ENCODE assay signal across 13 cellular contexts in genomic region chr3:105359098-105359762, GRCh38. TPM values are rescaled to one million over a fixed set of nuclear protein-coding genes. Genes with fewer than 3 reads are reported as not detected.
A peak's percentile ranks its signal among the peaks of the same experiment; 100 is the strongest.
DNase-seq lines count a peak whose midpoint lies in the region; ATAC-seq and TF ChIP-seq lines count a peak whose summit lies in the region.
"Had no signal": no experiment of that assay in that cellular context is flagged by ENCODE, and none has a peak within 500 bp of the region (broad histone marks: within the 10 kb centered on the region; RNA-seq: fewer than 3 reads in every experiment).

No MANE protein-coding gene starts in this region.

- H3F3A ChIP-seq in GM23338 (replicated peaks; ENCODE audit: low read depth): no peaks in the 10 kb centered on the region
- H3F3A ChIP-seq in PC-3 (ENCODE audit: low read length, unreplicated experiment): peaks cover 4% of the 10 kb centered on the region

- H3K4me1 ChIP-seq in GM23338 (ENCODE audit: insufficient read depth) (peaks cover 9% of the 10 kb centered on the region; the same call in 1 of the 2 replicates), PC-3 (ENCODE audit: insufficient read depth, low read length) (peaks cover 79% of the 10 kb centered on the region), gastroesophageal sphincter (peaks cover 0 to 4% (median 0%) of the 10 kb centered on the region in 3 donors)

- POLR2A ChIA-PET in PC-3 (lab: Charles Lee; ENCODE audit: unreplicated experiment): interaction anchor here (0.6 kb wide), 2 partner anchors 251 to 599 kb away, joined by 3 read pairs; no protein-coding TSS in a partner anchor

- no TSS peak for BruUV-seq in PC-3 (replicated peaks; lab: Mats Ljungman, UMichigan)

- no peak overlapping the region for H3K4me3 Mint-ChIP-seq in GM23338
- H3K4me3 Mint-ChIP-seq: memory B cell had no signal

- ATAC-seq in GM23338 (no peak), PC-3 (peak; percentile 2; the same call in 1 of the 2 replicates), gastroesophageal sphincter (no peak)

- H3K4me1 Mint-ChIP-seq in GM23338: peaks cover 13% of the 10 kb centered on the region

- H3K9me3 ChIP-seq in PC-3 (ENCODE audit: low read length) (no peaks in the 10 kb centered on the region), gastroesophageal sphincter (no peaks in the 10 kb centered on the region)

- no peaks in the 10 kb centered on the region for H4K20me1 ChIP-seq in GM23338 (replicated peaks; ENCODE audit: insufficient read depth)
- no peaks in the 10 kb centered on the region for H4K20me1 ChIP-seq in PC-3 (ENCODE audit: low read length)

- H3K79me2 ChIP-seq in GM23338 (replicated peaks; ENCODE audit: insufficient read depth) (no peaks in the 10 kb centered on the region), PC-3 (ENCODE audit: low read length) (no peaks in the 10 kb centered on the region; the same call in 1 of the 2 replicates)

- H3K27ac Mint-ChIP-seq in GM23338: peak overlapping the region; percentile 56; the same call in 1 of the 2 replicates
- H3K27ac Mint-ChIP-seq: memory B cell had no signal

- no peaks in the 10 kb centered on the region for H3K36me3 Mint-ChIP-seq in GM23338 (ENCODE audit: low read depth)
- H3K36me3 Mint-ChIP-seq: memory B cell had no signal

- 65 to 66% methylated on average over 4 to 5 of the region's 5 CpGs for WGBS in gastroesophageal sphincter (ENCODE audit: low coverage in 1 of 2), 2 donors

- no peak for TF ChIP-seq EP300 in gastroesophageal sphincter (IDR thresholded peaks at IDR 0.05)

- no peaks in the 10 kb centered on the region for H3K36me3 ChIP-seq in GM23338 (ENCODE audit: insufficient read depth)
- H3K36me3 ChIP-seq in PC-3 (ENCODE audit: low read depth, low read length): no peaks in the 10 kb centered on the region
- no peaks in the 10 kb centered on the region for H3K36me3 ChIP-seq in gastroesophageal sphincter

- H3K27me3 ChIP-seq in GM23338 (ENCODE audit: insufficient read depth) (peaks cover 16% of the 10 kb centered on the region), PC-3 (ENCODE audit: low read length) (no peaks in the 10 kb centered on the region), gastroesophageal sphincter (no peaks in the 10 kb centered on the region)

- peak overlapping the region; percentile 17; the same call in 1 of the 2 replicates for H3K9ac ChIP-seq in PC-3 (ENCODE audit: low read length)

- CTCF ChIA-PET in PC-3 (lab: Charles Lee): no interaction called here

- H2AFZ ChIP-seq in GM23338 (no peak overlapping the region), PC-3 (ENCODE audit: low read length) (no peak overlapping the region)

- H3K27me3 Mint-ChIP-seq in GM23338 (ENCODE audit: insufficient read depth, low read depth, poor library complexity): peaks cover under 1% of the 10 kb centered on the region

- H3K9me3 Mint-ChIP-seq in GM23338: no peaks in the 10 kb centered on the region
- H3K9me3 Mint-ChIP-seq: memory B cell had no signal

- no peak overlapping the region for H3K4me3 ChIP-seq in GM23338
- H3K4me3 ChIP-seq in PC-3 (ENCODE audit: low read length): no peak overlapping the region
- no peak overlapping the region for H3K4me3 ChIP-seq in gastroesophageal sphincter
- H3K4me3 ChIP-seq: SK-N-MC, skin epidermis had no signal

- TF ChIP-seq POLR2A in gastroesophageal sphincter (IDR thresholded peaks at IDR 0.05): no peak

- no peak overlapping the region for H3K4me2 ChIP-seq in GM23338
- H3K4me2 ChIP-seq in PC-3 (ENCODE audit: low read length): peak overlapping the region; percentile 34; the same call in 1 of the 2 replicates

- TF ChIP-seq CTCF in GM23338 (conservative IDR thresholded peaks at IDR 0.05; ENCODE audit: low read depth in 2 of 2) (no peak), PC-3 (conservative IDR thresholded peaks at IDR 0.05; ENCODE audit: low read depth, low read length) (no peak), gastroesophageal sphincter (IDR thresholded peaks at IDR 0.05) (no peak)

- H3K9me2 ChIP-seq in GM23338 (ENCODE audit: insufficient read depth) (no peaks in the 10 kb centered on the region), PC-3 (replicated peaks; ENCODE audit: low read length) (no peaks in the 10 kb centered on the region)

- intact Hi-C loops in PC-3 (cut with micrococcal nuclease): no loop called here

- no peak overlapping the region for H3K27ac ChIP-seq in GM23338 (ENCODE audit: low read depth)
- H3K27ac ChIP-seq in PC-3 (ENCODE audit: low read length): peak overlapping the region; percentile 74
- H3K27ac ChIP-seq in gastroesophageal sphincter: no peak overlapping the region
- H3K27ac ChIP-seq: SK-N-MC, skin epidermis had no signal

- peak; percentile 79 for DNase-seq in A172 (ENCODE audit: low spot score)
- DNase-seq in GM23338 (ENCODE audit: low spot score): no peak
- DNase-seq in PC-3: peak; percentile 67
- peak; percentile 84 for DNase-seq in fibroblast of peridontal ligament (ENCODE audit: extremely low read depth)
- no peak for DNase-seq in activated T-cell treated with anti-CD3 and anti-CD28 coated beads, Interleukin-2, amount 50 U/mL, for 48 hours
- DNase-seq in HT-29 (ENCODE audit: low spot score): no peak
- DNase-seq in NCI-H146 treated with DMSO at 0.1 percent for 48 hours (lab: John Stamatoyannopoulos, UW; ENCODE audit: unreplicated experiment): no peak
- DNase-seq: activated CD4-positive, alpha-beta T cell treated with anti-CD3 and anti-CD28 coated beads, Interleukin-2, amount 50 U/mL, for 4 hours; stimulated activated CD8-positive, alpha-beta memory T cell treated with anti-CD3 and anti-CD28 coated beads, Interleukin-4, amount 100 ng/mL, for 48 hours had no signal

TF ChIP-seq in GM23338, 12 proteins besides CTCF, POLR2A, EP300 and RAD21 (continues in another document):
- no peak for TF ChIP-seq JUNB (IDR thresholded peaks at IDR 0.05; ENCODE audit: unreplicated experiment)
- no peak for TF ChIP-seq EZH2 (IDR thresholded peaks at IDR 0.05; ENCODE audit: low read depth, unreplicated experiment)
- TF ChIP-seq EZH2phosphoT487 (IDR thresholded peaks at IDR 0.05; ENCODE audit: unreplicated experiment): no peak
- TF ChIP-seq NANOG (IDR thresholded peaks at IDR 0.05; ENCODE audit: borderline replicate concordance): no peak
- TF ChIP-seq REST (IDR thresholded peaks at IDR 0.05; ENCODE audit: unreplicated experiment): no peak

RNA-seq across cellular contexts. Expression of gene ALCAM, which starts 7.5 kb away (rescaled TPM):
- 82.1 and 102 TPM in 2 replicates for total RNA-seq in A172 (2014; rRNA removed; shearing (Covaris generic))
- 29.7 and 36.0 TPM in 2 replicates for total RNA-seq in GM23338 (2014; rRNA removed; shearing (Covaris generic))
- 11.3 and 14.2 TPM in 2 replicates for polyA plus RNA-seq in GM23338 (2016; fragmentation: Nextera tagmentation; extraction: Ambion mirVana)
- total RNA-seq in PC-3 (2014; rRNA removed) (168 and 169 TPM in 2 replicates), gastroesophageal sphincter (10 to 100 TPM; 16.8 to 62.0 (median 27.5) TPM)
- total RNA-seq in HT-29 (2014; rRNA removed; shearing (Covaris generic)): 4.6 and 5.5 TPM in 2 replicates

Comparison
In these comparisons a context has a peak if more than half of its experiments do, and no peak if none do; other contexts are left out.
1. DNase-seq: peak in A172 (single experiment), PC-3 (single experiment) and fibroblast of peridontal ligament (single experiment); none in GM23338 (single experiment), activated T-cell treated with anti-CD3 and anti-CD28 coated beads, Interleukin-2, amount 50 U/mL, for 48 hours (0 of 2), HT-29 (single experiment) and NCI-H146 treated with DMSO at 0.1 percent for 48 hours (single experiment).